20 cellular contexts compared by ENCODE assay signal in the genomic region with DNA sequence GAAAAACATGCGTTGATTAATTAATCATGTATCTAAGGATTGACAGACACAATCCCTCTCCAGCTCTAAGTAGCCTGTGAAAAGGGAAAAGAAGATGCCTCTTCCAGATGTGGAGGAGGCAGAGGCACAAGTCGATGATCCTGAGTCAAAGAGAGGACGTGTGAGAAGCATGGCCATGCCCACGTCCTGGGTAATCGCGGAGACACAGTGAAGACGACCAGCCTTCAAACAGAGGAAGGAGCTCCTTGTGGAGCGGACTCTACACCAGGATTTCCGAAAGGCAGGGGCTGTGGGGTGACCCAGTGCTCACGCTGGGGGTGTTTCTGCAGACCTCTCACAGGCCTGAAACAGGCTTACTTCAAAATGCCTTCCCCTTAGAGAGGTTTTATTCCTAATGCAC.
DNase-seq lines count a peak whose midpoint lies in the region; ATAC-seq and TF ChIP-seq lines count a peak whose summit lies in the region.
"Had no signal": no experiment of that assay in that cellular context is flagged by ENCODE, and none has a peak within 500 bp of the region (broad histone marks: within the 10 kb centered on the region; RNA-seq: fewer than 3 reads in every experiment).

No MANE protein-coding gene starts in this region.

- no peaks in the 10 kb centered on the region for H3K27me3 ChIP-seq in heart left ventricle
- no peaks in the 10 kb centered on the region for H3K27me3 ChIP-seq in lung (ENCODE audit: control insufficient read depth, insufficient read depth)
- H3K27me3 ChIP-seq in smooth muscle cell (ENCODE audit: low read depth): no peaks in the 10 kb centered on the region
- no peaks in the 10 kb centered on the region for H3K27me3 ChIP-seq in vagina
- H3K27me3 ChIP-seq: SJSA1 had no signal

- H3K36me3 ChIP-seq in heart left ventricle (peaks cover 0 to 14% (median 0%) of the 10 kb centered on the region in 9 donors), lung (ENCODE audit: control insufficient read depth in 2 of 2, insufficient read depth in 2 of 2, low read length in 2 of 2) (peaks cover 2 to 3% of the 10 kb centered on the region in 2 donors), smooth muscle cell (ENCODE audit: low read depth) (peaks cover 5% of the 10 kb centered on the region), vagina (no peaks in the 10 kb centered on the region)

- H2AFZ ChIP-seq in smooth muscle cell (ENCODE audit: low read depth): no peak overlapping the region

- peaks cover 14 to 100% (median 87%) of the 10 kb centered on the region in 12 donors for H3K4me1 ChIP-seq in heart left ventricle
- peaks cover 8 to 43% of the 10 kb centered on the region in 2 donors for H3K4me1 ChIP-seq in lung (ENCODE audit: control insufficient read depth in 2 of 2, insufficient read depth in 2 of 2, low read length in 2 of 2)
- H3K4me1 ChIP-seq in smooth muscle cell (ENCODE audit: low read depth): peaks cover 27% of the 10 kb centered on the region
- peaks cover 60% of the 10 kb centered on the region for H3K4me1 ChIP-seq in vagina

- H4K20me1 ChIP-seq in smooth muscle cell (ENCODE audit: low read depth): peaks cover 96% of the 10 kb centered on the region

- no peak for TF ChIP-seq CTCF in heart left ventricle (IDR thresholded peaks at IDR 0.05)
- TF ChIP-seq CTCF in lung (IDR thresholded peaks at IDR 0.05; ENCODE audit: control extremely low read depth, extremely low read depth): no peak
- no peak for TF ChIP-seq CTCF in smooth muscle cell (IDR thresholded peaks at IDR 0.05; ENCODE audit: borderline replicate concordance, insufficient read depth, poor library complexity, severe bottlenecking)
- no peak for TF ChIP-seq CTCF in vagina (IDR thresholded peaks at IDR 0.05)

- TF ChIP-seq POLR2A in heart left ventricle (IDR thresholded peaks at IDR 0.05) (no peak), vagina (IDR thresholded peaks at IDR 0.05) (no peak), GM18505 (IDR thresholded peaks at IDR 0.05; ENCODE audit: borderline replicate concordance, extremely low read depth, insufficient read depth, insufficient read length) (no peak)

- no peak overlapping the region for H3K9ac ChIP-seq in smooth muscle cell (ENCODE audit: low read depth)

- H3K79me2 ChIP-seq in smooth muscle cell (ENCODE audit: low read depth): peaks cover 93% of the 10 kb centered on the region

- ATAC-seq in heart left ventricle (no peak), left cardiac atrium (no peak), lung (ENCODE audit: insufficient read depth, low FRiP score) (no peak), GM18505 (IDR thresholded peaks at IDR 0.05; ENCODE audit: unreplicated experiment) (no peak), GM18868 (IDR thresholded peaks at IDR 0.05; ENCODE audit: unreplicated experiment) (no peak)
- ATAC-seq: activated naive CD4-positive, alpha-beta T cell treated with anti-CD3 and anti-CD28 coated beads, Interleukin-2, amount 50 U/mL, for 72 hours; HCT116; left lobe of liver; Panc1 had no signal

- peaks cover 75% of the 10 kb centered on the region for H3F3A ChIP-seq in smooth muscle cell (ENCODE audit: low read depth)

- no peak overlapping the region for H3K4me3 ChIP-seq in heart left ventricle
- no peak overlapping the region for H3K4me3 ChIP-seq in lung
- no peak overlapping the region for H3K4me3 ChIP-seq in smooth muscle cell
- no peak overlapping the region for H3K4me3 ChIP-seq in vagina
- H3K4me3 ChIP-seq: SJSA1 had no signal

- no peak for DNase-seq in heart left ventricle
- no peak for DNase-seq in left cardiac atrium
- no peak for DNase-seq in lung (ENCODE audit: low spot score)
- no peak for DNase-seq in smooth muscle cell (lab: John Stamatoyannopoulos, UW; ENCODE audit: unreplicated experiment)
- peak in 1 of 2 donors; percentile 71 for DNase-seq in vagina (ENCODE audit: extremely low spot score in 2 of 2)
- no peak for DNase-seq in dedifferentiated amniotic fluid mesenchymal stem cell (ENCODE audit: extremely low spot score)
- DNase-seq: 8988T; activated CD4-positive, alpha-beta T cell treated with anti-CD3 and anti-CD28 coated beads, Interleukin-2, amount 10 ng/mL, durations not matched to agents 7 days and 5 days; GF-D8; NCI-H1436; NCI-H2107; NCI-H510A treated with DMSO at 0.1 percent for 48 hours; NK-92 treated with Interleukin-12 subunit alpha and Interleukin-12 subunit beta, amount 100 ng/mL, for 24 hours had no signal

- H3K27ac ChIP-seq in heart left ventricle (peak overlapping the region; percentile 61 to 84 (median 74)), lung (ENCODE audit: low read depth in 1 of 2, low read length in 1 of 2) (peak overlapping the region; percentile 40 to 74), smooth muscle cell (ENCODE audit: low read depth) (peak overlapping the region; percentile 72), vagina (peak overlapping the region; percentile 52)
- H3K27ac ChIP-seq: SJSA1 had no signal

- intact Hi-C loops in heart left ventricle (cut with DNase I) (loop anchor here in 2 of 10 donors (5.0 kb wide), 2 partner anchors 36 to 71 kb away; partner anchors contain the start of genes COL4A1 (in 1 of the 2) and COL4A2 (in 1 of the 2)), left cardiac atrium (cut with DNase I) (loop anchor here (5.0 to 10.0 kb wide), 2 partner anchors 71 to 178 kb away; partner anchors contain the start of genes COL4A1 (in 1 of the 2) and COL4A2 (in 1 of the 2)), vagina (cut with DNase I) (loop anchor here (5.0 kb wide), 1 partner anchor 171 kb away; no protein-coding TSS in a partner anchor)

- H3K9me3 ChIP-seq in heart left ventricle (no peaks in the 10 kb centered on the region), lung (ENCODE audit: control insufficient read depth in 2 of 2, insufficient read depth in 1 of 2, low read length in 1 of 2) (no peaks in the 10 kb centered on the region), smooth muscle cell (replicated peaks; ENCODE audit: low read depth) (no peaks in the 10 kb centered on the region), vagina (no peaks in the 10 kb centered on the region)
- H3K9me3 ChIP-seq: SJSA1 had no signal

- H3K4me2 ChIP-seq in smooth muscle cell: no peak overlapping the region

- 60 to 74% (median 69%) methylated on average over 10 of the region's 10 CpGs for WGBS in heart left ventricle, 4 donors
- 73 to 79% methylated on average over 10 of the region's 10 CpGs for WGBS in lung, 2 donors
- WGBS in smooth muscle cell (ENCODE audit: low lambda C conversion rate): 91% methylated on average over 10 of the region's 10 CpGs
